ENCODE assay signal across 8 cellular contexts in genomic region chr15:84600331-84600686, GRCh38. TPM values are rescaled to one million over a fixed set of nuclear protein-coding genes. Genes with fewer than 3 reads are reported as not detected.
DNase-seq lines count a peak whose midpoint lies in the region; ATAC-seq and TF ChIP-seq lines count a peak whose summit lies in the region.

No MANE protein-coding gene starts in this region.

- peak; percentile 89 for ATAC-seq in foreskin keratinocyte

- peak overlapping the region; percentile 24; the same call in 1 of the 2 replicates for H3K27ac ChIP-seq in PC-9
- H3K27ac ChIP-seq in foreskin keratinocyte = no peak overlapping the region
- H3K27ac ChIP-seq in testis = peak overlapping the region in 1 of 2 donors; percentile 44

- H3K36me3 Mint-ChIP-seq in IgD-negative memory B cell = peaks cover 3% of the 10 kb centered on the region

- H3K9me2 ChIP-seq in PC-9 (ENCODE audit: insufficient read depth) = no peaks in the 10 kb centered on the region

- CTCF ChIA-PET in PC-9 (lab: Charles Lee) = no interaction called here

- H3K27me3 Mint-ChIP-seq in IgD-negative memory B cell = no peaks in the 10 kb centered on the region

- BruUV-seq in PC-9 (replicated peaks; lab: Mats Ljungman, UMichigan) = no TSS peak

- DNase-seq in BE2C = peak; percentile 81
- peak; percentile 39 for DNase-seq in GM20000 (ENCODE audit: low spot score)
- peak; percentile 76 to 78 for DNase-seq in PC-9
- peak; percentile 19 for DNase-seq in activated T-helper 9 cell treated with anti-CD3 and anti-CD28 coated beads, Interleukin-2, amount 50 U/mL, for 16 hours (ENCODE audit: low read depth)
- peak; percentile 75 to 83 for DNase-seq in foreskin keratinocyte
- peak; percentile 89 for DNase-seq in testis

- peak overlapping the region; percentile 94 to 99 (median 96) for H3K4me3 Mint-ChIP-seq in IgD-negative memory B cell

- H3K9me3 Mint-ChIP-seq in IgD-negative memory B cell = no peaks in the 10 kb centered on the region

- 0 out of 2 replicates have a peak, but pooled peaks cover 4% of the 10 kb centered on the region for H3K79me2 ChIP-seq in PC-9 (ENCODE audit: low read depth)

- whole genome bisulfite sequencing in testis, 2 donors = 0 to 1% methylated on average over 18 to 20 of the region's 20 CpGs

- no peaks in the 10 kb centered on the region for H3K4me1 ChIP-seq in BE2C
- H3K4me1 ChIP-seq in PC-9 (replicated peaks; ENCODE audit: insufficient read depth) = peaks cover 6% of the 10 kb centered on the region
- no peaks in the 10 kb centered on the region for H3K4me1 ChIP-seq in foreskin keratinocyte
- peaks cover 6% of the 10 kb centered on the region for H3K4me1 ChIP-seq in neuron (ENCODE audit: insufficient read depth, low read length)
- no peaks in the 10 kb centered on the region for H3K4me1 ChIP-seq in testis

- H4K20me1 ChIP-seq in PC-9 (ENCODE audit: insufficient read depth) = no peaks in the 10 kb centered on the region

- peak overlapping the region; percentile 95 for H3K4me2 ChIP-seq in PC-9

- TF ChIP-seq POLR2A in testis (IDR thresholded peaks at IDR 0.05) = no peak

- peaks cover 32 to 41% (median 41%) of the 10 kb centered on the region in 3 donors for H3K4me1 Mint-ChIP-seq in IgD-negative memory B cell

- intact Hi-C loops in PC-9 (cut with micrococcal nuclease; ENCODE audit: unreplicated experiment) (loop anchor here (2.0 to 5.0 kb wide), 5 partner anchors 30 to 382 kb away; partner anchors contain the start of genes PDE8A, SEC11A and WDR73), testis (cut with DNase I; ENCODE audit: low total_unique reads) (no loop called here)

- peaks cover 13% of the 10 kb centered on the region; the same call in 1 of the 2 replicates for H3F3A ChIP-seq in PC-9 (ENCODE audit: insufficient read depth, low read depth)

- H3K36me3 ChIP-seq in BE2C = peaks cover 13% of the 10 kb centered on the region
- no peaks in the 10 kb centered on the region for H3K36me3 ChIP-seq in PC-9 (ENCODE audit: low read depth)
- H3K36me3 ChIP-seq in neuron (ENCODE audit: insufficient read depth, low read length) = peaks cover 15% of the 10 kb centered on the region
- no peaks in the 10 kb centered on the region for H3K36me3 ChIP-seq in testis (ENCODE audit: low read depth, missing control alignments)

- TF ChIP-seq CTCF in BE2C (IDR thresholded peaks at IDR 0.05; ENCODE audit: low read depth, low read length) (no peak), GM20000 (IDR thresholded peaks at IDR 0.05; ENCODE audit: extremely low read depth, missing control alignments) (no peak), PC-9 (conservative IDR thresholded peaks at IDR 0.05) (no peak), foreskin keratinocyte (conservative IDR thresholded peaks at IDR 0.05) (no peak), testis (IDR thresholded peaks at IDR 0.05) (no peak)

- H3K27me3 ChIP-seq in BE2C = no peaks in the 10 kb centered on the region
- no peaks in the 10 kb centered on the region for H3K27me3 ChIP-seq in PC-9 (ENCODE audit: insufficient read depth, low read depth)
- H3K27me3 ChIP-seq in foreskin keratinocyte = peaks cover 5% of the 10 kb centered on the region
- H3K27me3 ChIP-seq in neuron (ENCODE audit: insufficient read depth, low read length) = no peaks in the 10 kb centered on the region
- no peaks in the 10 kb centered on the region for H3K27me3 ChIP-seq in testis

- H2AFZ ChIP-seq in PC-9 (peak overlapping the region; percentile 98), neuron (ENCODE audit: low read depth, low read length) (peak overlapping the region; percentile 87)

- H3K9me3 ChIP-seq in BE2C (no peaks in the 10 kb centered on the region), PC-9 (ENCODE audit: insufficient read depth, low read depth) (no peaks in the 10 kb centered on the region), neuron (ENCODE audit: low read length) (no peaks in the 10 kb centered on the region), testis (no peaks in the 10 kb centered on the region)

- peak overlapping the region; percentile 94 for H3K4me3 ChIP-seq in BE2C (ENCODE audit: low read depth, low read length)
- peak overlapping the region; percentile 88 for H3K4me3 ChIP-seq in PC-9
- H3K4me3 ChIP-seq in neuron (ENCODE audit: low read length) = peak overlapping the region; percentile 80
- peak overlapping the region; percentile 75 to 81 for H3K4me3 ChIP-seq in testis

- POLR2A ChIA-PET in PC-9 (lab: Charles Lee; ENCODE audit: unreplicated experiment) = interaction anchor here (0.6 kb wide), 1 partner anchor 1832 kb away, joined by 3 read pairs; no protein-coding TSS in a partner anchor

- H3K27ac Mint-ChIP-seq in IgD-negative memory B cell = peak overlapping the region; percentile 86 to 94 (median 91)

RNA-seq across cellular contexts. Expression of gene ZSCAN2, which starts 0.5 kb away (rescaled TPM):
- 24.2 TPM for polyA plus RNA-seq in BE2C (2012; ENCODE audit: insufficient read depth, insufficient read length, low read depth)
- polyA plus RNA-seq in IgD-negative memory B cell (13.1 TPM), foreskin keratinocyte (3.4 and 4.6 TPM in 2 replicates), testis (ENCODE audit: insufficient read depth, low read depth, low replicate concordance) (18.6 TPM)
- total RNA-seq in PC-9 (2021) (9.7 and 11.3 TPM in 2 replicates), foreskin keratinocyte (4.1 and 4.4 TPM in 2 replicates), testis (10 to 100 TPM; 15.3 to 16.1 TPM)

RNA-seq across cellular contexts. Expression of gene WDR73, which starts 53.8 kb away (rescaled TPM):
- 37.9 TPM for polyA plus RNA-seq in BE2C (2012; ENCODE audit: insufficient read depth, insufficient read length, low read depth)
- polyA plus RNA-seq in IgD-negative memory B cell = 16.4 TPM
- 22.9 and 29.5 TPM in 2 replicates for total RNA-seq in PC-9 (2021)
- total RNA-seq in foreskin keratinocyte = 19.0 and 22.6 TPM in 2 replicates
- polyA plus RNA-seq in foreskin keratinocyte = 14.7 and 15.9 TPM in 2 replicates
- total RNA-seq in testis = 10 to 100 TPM; 40.4 to 49.1 TPM
- polyA plus RNA-seq in testis (ENCODE audit: insufficient read depth, low read depth, low replicate concordance) = 38.4 TPM

RNA-seq across cellular contexts. Expression of gene NMB, which starts 57.7 kb away (rescaled TPM):
- polyA plus RNA-seq in BE2C (2012; ENCODE audit: insufficient read depth, insufficient read length, low read depth) = 6.4 TPM
- polyA plus RNA-seq in IgD-negative memory B cell (5.1 TPM), foreskin keratinocyte (13.0 and 18.6 TPM in 2 replicates), testis (ENCODE audit: insufficient read depth, low read depth, low replicate concordance) (7.5 TPM)
- total RNA-seq in PC-9 (2021) (66.7 and 77.1 TPM in 2 replicates), foreskin keratinocyte (9.0 and 12.7 TPM in 2 replicates), testis (10 to 100 TPM; 11.0 to 17.5 TPM)

Comparison
In these comparisons a context has a peak if more than half of its experiments do, and no peak if none do; other contexts are left out.
1. DNase-seq: peak in every context shown above with its lines; median percentile 89 in testis; 81 in BE2C; 79 in foreskin keratinocyte; 77 in PC-9; 39 in GM20000; 19 in activated T-helper 9 cell treated with anti-CD3 and anti-CD28 coated beads, Interleukin-2, amount 50 U/mL, for 16 hours.